In the genomic region with DNA sequence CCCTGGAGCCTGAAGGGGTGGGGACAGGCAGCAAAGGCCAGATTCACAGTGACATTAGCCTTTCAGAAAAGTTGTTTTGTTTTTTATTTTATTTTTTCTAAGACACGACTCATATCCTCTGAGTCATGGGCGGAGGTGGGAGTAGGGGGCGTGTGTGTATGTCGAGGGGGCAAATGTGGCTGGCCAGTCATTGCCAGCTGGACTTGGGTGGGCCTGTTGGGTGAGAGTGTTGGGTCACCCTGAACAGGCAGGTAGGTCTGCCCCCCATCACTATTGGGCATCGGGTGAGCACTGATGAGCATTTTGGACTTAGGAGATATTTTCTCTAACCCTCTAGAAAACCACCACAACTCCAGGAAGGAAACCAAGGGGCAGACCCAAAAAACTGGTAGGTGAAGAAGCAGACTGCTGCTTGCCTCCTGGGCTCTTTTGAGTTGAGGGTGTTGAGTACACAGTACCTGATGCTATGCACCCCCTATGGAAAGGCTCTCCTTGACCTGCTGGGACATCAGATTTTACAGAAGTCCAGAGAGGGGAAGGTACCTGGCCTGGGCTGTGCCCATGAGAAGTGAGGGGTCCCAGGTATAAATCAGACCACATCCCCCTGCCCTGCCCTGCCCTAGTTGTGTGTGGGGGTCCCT, we compare ENCODE assay signal across 1 cellular context.
TF ChIP-seq lines count a peak whose summit lies in the region.

No MANE protein-coding gene starts in this region.

TF ChIP-seq in K562, 482 proteins besides CTCF, POLR2A, EP300 and RAD21 (continues in another document):
- TF ChIP-seq SLC30A9 (CRISPR knock-in tag; IDR thresholded peaks at IDR 0.05) (no peak), TFE3 (CRISPR knock-in tag; IDR thresholded peaks at IDR 0.05) (no peak), ZFP1 (CRISPR knock-in tag; IDR thresholded peaks at IDR 0.05) (no peak), ZBTB49 (CRISPR knock-in tag; IDR thresholded peaks at IDR 0.05; ENCODE audit: borderline replicate concordance) (no peak), ZNF263 (CRISPR knock-in tag; IDR thresholded peaks at IDR 0.05; ENCODE audit: borderline replicate concordance) (no peak), FUS (optimal IDR thresholded peaks at IDR 0.05; ENCODE audit: low read depth, low read length) (no peak), SRSF9 (IDR thresholded peaks at IDR 0.05; ENCODE audit: borderline replicate concordance, low read depth, low read length) (no peak), HDAC2 (IDR thresholded peaks at IDR 0.05) (no peak), NUFIP1 (IDR thresholded peaks at IDR 0.05; ENCODE audit: partially characterized antibody) (no peak), RFX1 (IDR thresholded peaks at IDR 0.05) (no peak), TEAD4 (IDR thresholded peaks at IDR 0.05; ENCODE audit: low read length) (peak; percentile 7; the same call in 1 of the 2 replicates), TEAD4 (CRISPR knock-in tag; IDR thresholded peaks at IDR 0.05; ENCODE audit: borderline replicate concordance) (no peak), ZBTB7A (IDR thresholded peaks at IDR 0.05; ENCODE audit: borderline replicate concordance, control insufficient read depth, low read depth, low read length) (peak; percentile 75; the same call in 1 of the 2 replicates), NFYB (IDR thresholded peaks at IDR 0.05; ENCODE audit: extremely low read depth, insufficient read length) (no peak), CHD2 (IDR thresholded peaks at IDR 0.05; ENCODE audit: low read depth, low read length) (no peak), SMARCA4 (IDR thresholded peaks at IDR 0.05) (peak; percentile 65), SMC3 (conservative IDR thresholded peaks at IDR 0.05; ENCODE audit: insufficient read depth, low read depth, low read length) (no peak), DEAF1 (CRISPR knock-in tag; IDR thresholded peaks at IDR 0.05) (no peak), JUND (IDR thresholded peaks at IDR 0.05; ENCODE audit: borderline replicate concordance, low read depth, low read length) (peak; percentile 53), JUND (tag; IDR thresholded peaks at IDR 0.05; ENCODE audit: borderline replicate concordance, low read depth, low read length) (0 out of 3 replicates have a peak, but pooled peaks have one; percentile 27), MBD2 (IDR thresholded peaks at IDR 0.05; ENCODE audit: borderline replicate concordance, low read depth) (no peak), FOSL1 (tag; conservative IDR thresholded peaks at IDR 0.05) (0 out of 2 replicates have a peak, but pooled peaks have one; percentile 25), HMBOX1 (IDR thresholded peaks at IDR 0.05) (no peak), CBX5 (IDR thresholded peaks at IDR 0.05; ENCODE audit: borderline replicate concordance, low read depth) (no peak), KAT2B (IDR thresholded peaks at IDR 0.05; ENCODE audit: low read depth, low read length) (no peak), MBD1 (CRISPR knock-in tag; IDR thresholded peaks at IDR 0.05) (no peak), TAL1 (IDR thresholded peaks at IDR 0.05) (no peak), BRD9 (IDR thresholded peaks at IDR 0.05; ENCODE audit: low read depth, partially characterized antibody) (no peak), ZNF449 (CRISPR knock-in tag; IDR thresholded peaks at IDR 0.05) (no peak), HMGN3 (IDR thresholded peaks at IDR 0.05; ENCODE audit: borderline replicate concordance, extremely low read depth, insufficient read length, low read depth, low read length) (no peak), NCOR1 (IDR thresholded peaks at IDR 0.05) (no peak), KAT7 (CRISPR knock-in tag; IDR thresholded peaks at IDR 0.05; ENCODE audit: borderline replicate concordance) (0 out of 2 replicates have a peak, but pooled peaks have one; percentile 33), GTF2A2 (tag; IDR thresholded peaks at IDR 0.05) (no peak), COPS2 (conservative IDR thresholded peaks at IDR 0.05) (no peak), ZNF253 (CRISPR knock-in tag; conservative IDR thresholded peaks at IDR 0.05) (no peak), ZNF696 (CRISPR knock-in tag; conservative IDR thresholded peaks at IDR 0.05) (no peak), BRCA1 (IDR thresholded peaks at IDR 0.05) (no peak), BRCA1 (CRISPR knock-in tag; IDR thresholded peaks at IDR 0.05) (peak; percentile 43; the same call in 1 of the 2 replicates), JUN (IDR thresholded peaks at IDR 0.05; ENCODE audit: borderline replicate concordance, low read depth, low read length) (0 out of 2 replicates have a peak, but pooled peaks have one; percentile 37), JUN (CRISPR knock-in tag; IDR thresholded peaks at IDR 0.05; ENCODE audit: borderline replicate concordance) (no peak), ARID1B (IDR thresholded peaks at IDR 0.05) (peak; percentile 52; the same call in 1 of the 2 replicates), HDAC1 (IDR thresholded peaks at IDR 0.05) (0 out of 4 replicates have a peak, but pooled peaks of 1 of the 2 experiments have one; percentile 36), ZC3H4 (CRISPR knock-in tag; IDR thresholded peaks at IDR 0.05; ENCODE audit: borderline replicate concordance) (no peak), CREM (IDR thresholded peaks at IDR 0.05; ENCODE audit: low read depth) (no peak), FOXJ3 (CRISPR knock-in tag; IDR thresholded peaks at IDR 0.05) (no peak), NFIC (IDR thresholded peaks at IDR 0.05) (peak; percentile 14; the same call in 1 of the 2 replicates), ZFPM2 (CRISPR knock-in tag; IDR thresholded peaks at IDR 0.05) (no peak), ZNF143 (CRISPR knock-in tag; IDR thresholded peaks at IDR 0.05) (no peak), ZSCAN29 (IDR thresholded peaks at IDR 0.05) (no peak), ZNF274 (IDR thresholded peaks at IDR 0.05; ENCODE audit: borderline replicate concordance, low read depth, low read length) (no peak), ZNF584 (CRISPR knock-in tag; IDR thresholded peaks at IDR 0.05; ENCODE audit: low read depth) (no peak), DPF2 (IDR thresholded peaks at IDR 0.05) (peak; percentile 79), POLR2AphosphoS5 (IDR thresholded peaks at IDR 0.05; ENCODE audit: control insufficient read depth, insufficient read depth, low read depth, low read length) (no peak; the same call in 1 of the 2 replicates), CREBBP (IDR thresholded peaks at IDR 0.05; ENCODE audit: low read depth, low read length) (no peak), MCM3 (IDR thresholded peaks at IDR 0.05) (no peak), NBN (IDR thresholded peaks at IDR 0.05; ENCODE audit: low read depth) (no peak)
- TF ChIP-seq, protein P1, sequence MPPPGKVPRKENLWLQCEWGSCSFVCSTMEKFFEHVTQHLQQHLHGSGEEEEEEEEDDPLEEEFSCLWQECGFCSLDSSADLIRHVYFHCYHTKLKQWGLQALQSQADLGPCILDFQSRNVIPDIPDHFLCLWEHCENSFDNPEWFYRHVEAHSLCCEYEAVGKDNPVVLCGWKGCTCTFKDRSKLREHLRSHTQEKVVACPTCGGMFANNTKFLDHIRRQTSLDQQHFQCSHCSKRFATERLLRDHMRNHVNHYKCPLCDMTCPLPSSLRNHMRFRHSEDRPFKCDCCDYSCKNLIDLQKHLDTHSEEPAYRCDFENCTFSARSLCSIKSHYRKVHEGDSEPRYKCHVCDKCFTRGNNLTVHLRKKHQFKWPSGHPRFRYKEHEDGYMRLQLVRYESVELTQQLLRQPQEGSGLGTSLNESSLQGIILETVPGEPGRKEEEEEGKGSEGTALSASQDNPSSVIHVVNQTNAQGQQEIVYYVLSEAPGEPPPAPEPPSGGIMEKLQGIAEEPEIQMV (tag; conservative IDR thresholded peaks at IDR 0.05; ENCODE audit: low read depth): no peak
